In the genomic region with DNA sequence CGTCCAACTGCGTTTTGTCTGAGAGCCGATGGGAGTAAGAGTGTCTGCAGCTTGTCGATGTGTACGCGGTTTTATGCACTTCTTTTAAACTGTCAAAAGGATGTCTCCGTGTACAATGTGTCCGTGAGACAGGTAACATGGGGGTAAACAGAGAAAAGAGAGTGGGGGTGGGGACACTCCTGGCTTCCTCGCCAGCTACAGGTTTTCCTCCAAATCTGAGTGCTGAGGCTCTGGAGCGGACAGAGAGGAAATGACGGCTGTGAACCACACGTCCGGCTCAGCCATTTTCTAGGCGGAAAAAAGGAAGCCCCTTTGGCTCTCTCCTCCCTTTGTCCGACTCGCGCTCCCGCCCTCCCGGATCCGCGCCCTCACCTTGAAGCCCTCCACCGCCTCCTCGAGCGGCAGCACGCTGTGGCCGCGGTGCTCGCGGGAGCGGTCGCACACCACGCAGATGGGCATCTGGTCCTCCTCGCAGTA, we compare ENCODE assay signal across 8 cellular contexts.
DNase-seq lines count a peak whose midpoint lies in the region; ATAC-seq and TF ChIP-seq lines count a peak whose summit lies in the region.

No MANE protein-coding gene starts in this region.

- H3K4me1 ChIP-seq in neutrophil (ENCODE audit: control insufficient read depth in 1 of 2, insufficient read depth in 1 of 2, low read depth in 1 of 2, low read length in 1 of 2) = peaks cover 49 to 54% of the 10 kb centered on the region in 2 experiments

- peak overlapping the region; percentile 99 for H3K27ac ChIP-seq in neutrophil

- peaks cover 33% of the 10 kb centered on the region for H3K36me3 ChIP-seq in neutrophil

- peak overlapping the region; percentile 91 to 92 for H3K4me3 ChIP-seq in neutrophil (ENCODE audit: low read depth in 1 of 2, low read length in 1 of 2)

- TF ChIP-seq CTCF in neutrophil (IDR thresholded peaks at IDR 0.05) = no peak

- no peaks in the 10 kb centered on the region for H3K9me3 ChIP-seq in neutrophil

- ATAC-seq in GM18868 (IDR thresholded peaks at IDR 0.05; ENCODE audit: unreplicated experiment) = peak; percentile 33
- peak; percentile 42 for ATAC-seq in HG03045 (IDR thresholded peaks at IDR 0.05; ENCODE audit: unreplicated experiment)

- no peaks in the 10 kb centered on the region for H3K27me3 ChIP-seq in neutrophil

- DNase-seq in AG20443 (ENCODE audit: low spot score) (peak; percentile 47), NOMO-1 treated with DMSO at 0.1 percent for 48 hours (lab: John Stamatoyannopoulos, UW; ENCODE audit: unreplicated experiment) (peak; percentile 73), globus pallidus (ENCODE audit: low spot score) (peak; percentile 24), NCI-H1694 treated with DMSO at 0.1 percent for 48 hours (lab: John Stamatoyannopoulos, UW) (no peak)
- peak; percentile 36 for DNase-seq in activated effector memory CD4-positive, alpha-beta T cell treated with Interleukin-2 at 50 U/mL for 16 hours
